In the genomic region with DNA sequence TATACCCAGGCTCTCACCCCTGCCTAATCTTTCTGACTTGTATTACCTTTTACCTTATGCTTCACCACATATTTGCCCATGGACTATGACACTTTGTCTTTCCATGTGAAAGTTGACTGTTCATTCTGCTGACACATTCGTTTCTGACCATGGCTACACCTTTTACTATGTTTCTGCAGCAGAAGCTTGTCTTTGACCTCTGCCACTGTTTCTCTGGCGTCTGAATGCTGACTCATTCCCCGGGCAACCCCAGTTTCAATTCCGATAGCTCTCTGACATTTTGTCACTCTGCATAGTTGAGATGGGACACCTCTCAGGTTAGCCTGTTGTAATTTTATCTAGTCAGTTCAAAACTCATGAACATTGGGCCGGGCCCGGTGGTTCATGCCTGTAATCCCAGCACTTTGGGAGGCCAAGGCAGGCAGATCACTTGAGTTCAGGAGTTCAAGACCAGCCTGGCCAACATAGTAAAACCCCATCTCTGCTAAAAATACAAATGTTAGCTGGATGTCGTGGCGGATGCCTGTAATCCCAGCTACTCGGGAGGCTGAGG, we compare ENCODE assay signal across 1 cellular context.
TF ChIP-seq lines count a peak whose summit lies in the region.

No MANE protein-coding gene starts in this region.

TF ChIP-seq in HepG2, 621 proteins besides CTCF, POLR2A, EP300 and RAD21 (continued from another document and continues in another):
- TF ChIP-seq TFAP4 (IDR thresholded peaks at IDR 0.05; ENCODE audit: borderline replicate concordance, low read depth) (peak; percentile 15; the same call in 1 of the 2 replicates), RFX1 (IDR thresholded peaks at IDR 0.05) (peak; percentile 8; the same call in 1 of the 2 replicates), MYPOP (CRISPR knock-in tag; IDR thresholded peaks at IDR 0.05) (0 out of 2 replicates have a peak, but pooled peaks have one; percentile 30), RXRB (CRISPR knock-in tag; IDR thresholded peaks at IDR 0.05; ENCODE audit: borderline replicate concordance) (peak; percentile 99), ZNF841 (CRISPR knock-in tag; IDR thresholded peaks at IDR 0.05; ENCODE audit: borderline replicate concordance) (no peak), PHF21A (CRISPR knock-in tag; IDR thresholded peaks at IDR 0.05) (peak; percentile 80), HNRNPUL1 (IDR thresholded peaks at IDR 0.05; ENCODE audit: low read depth, low read length) (no peak), ZBTB42 (CRISPR knock-in tag; IDR thresholded peaks at IDR 0.05) (no peak), ZNF30 (CRISPR knock-in tag; IDR thresholded peaks at IDR 0.05) (no peak), ATF3 (CRISPR knock-in tag; IDR thresholded peaks at IDR 0.05) (peak; percentile 53; the same call in 1 of the 2 replicates), MLX (CRISPR knock-in tag; IDR thresholded peaks at IDR 0.05) (peak; percentile 81), TOE1 (CRISPR knock-in tag; IDR thresholded peaks at IDR 0.05) (no peak), ZNF121 (CRISPR knock-in tag; IDR thresholded peaks at IDR 0.05) (peak; percentile 90), PITX1 (CRISPR knock-in tag; IDR thresholded peaks at IDR 0.05) (peak; percentile 45; the same call in 1 of the 2 replicates), RFXANK (CRISPR knock-in tag; IDR thresholded peaks at IDR 0.05) (no peak), ZNF552 (CRISPR knock-in tag; IDR thresholded peaks at IDR 0.05; ENCODE audit: borderline replicate concordance) (no peak), ERF (CRISPR knock-in tag; IDR thresholded peaks at IDR 0.05) (peak; percentile 76), FOSL1 (CRISPR knock-in tag; IDR thresholded peaks at IDR 0.05; ENCODE audit: borderline replicate concordance) (peak; percentile 58; the same call in 1 of the 2 replicates), ISL2 (CRISPR knock-in tag; IDR thresholded peaks at IDR 0.05) (0 out of 2 replicates have a peak, but pooled peaks have one; percentile 44), SRY (CRISPR knock-in tag; IDR thresholded peaks at IDR 0.05) (0 out of 2 replicates have a peak, but pooled peaks have one; percentile 57), ZNF772 (CRISPR knock-in tag; IDR thresholded peaks at IDR 0.05) (peak; percentile 64; the same call in 1 of the 2 replicates), ZNF451 (CRISPR knock-in tag; IDR thresholded peaks at IDR 0.05) (no peak), AKNA (CRISPR knock-in tag; IDR thresholded peaks at IDR 0.05; ENCODE audit: borderline replicate concordance) (no peak), ZNF576 (CRISPR knock-in tag; IDR thresholded peaks at IDR 0.05) (no peak), SP140L (CRISPR knock-in tag; IDR thresholded peaks at IDR 0.05; ENCODE audit: borderline replicate concordance) (no peak), BRD4 (CRISPR knock-in tag; IDR thresholded peaks at IDR 0.05) (no peak), KDM2A (CRISPR knock-in tag; IDR thresholded peaks at IDR 0.05; ENCODE audit: borderline replicate concordance, low read depth) (peak; percentile 17; the same call in 1 of the 2 replicates), CSRNP1 (CRISPR knock-in tag; IDR thresholded peaks at IDR 0.05) (no peak), KDM5A (IDR thresholded peaks at IDR 0.05; ENCODE audit: borderline replicate concordance, low read length) (no peak), CREB1 (IDR thresholded peaks at IDR 0.05) (peak; percentile 70), CREB1 (CRISPR knock-in tag; IDR thresholded peaks at IDR 0.05) (peak; percentile 33; the same call in 1 of the 2 replicates), ZNF709 (CRISPR knock-in tag; IDR thresholded peaks at IDR 0.05) (0 out of 2 replicates have a peak, but pooled peaks have one; percentile 44), ZNF205 (CRISPR knock-in tag; IDR thresholded peaks at IDR 0.05) (peak; percentile 98), SRSF1 (optimal IDR thresholded peaks at IDR 0.05; ENCODE audit: low read depth, low read length) (no peak), EHMT2 (IDR thresholded peaks at IDR 0.05; ENCODE audit: borderline replicate concordance, low read depth, low read length) (0 out of 2 replicates have a peak, but pooled peaks have one; percentile 61)
- TF ChIP-seq, protein P1, sequence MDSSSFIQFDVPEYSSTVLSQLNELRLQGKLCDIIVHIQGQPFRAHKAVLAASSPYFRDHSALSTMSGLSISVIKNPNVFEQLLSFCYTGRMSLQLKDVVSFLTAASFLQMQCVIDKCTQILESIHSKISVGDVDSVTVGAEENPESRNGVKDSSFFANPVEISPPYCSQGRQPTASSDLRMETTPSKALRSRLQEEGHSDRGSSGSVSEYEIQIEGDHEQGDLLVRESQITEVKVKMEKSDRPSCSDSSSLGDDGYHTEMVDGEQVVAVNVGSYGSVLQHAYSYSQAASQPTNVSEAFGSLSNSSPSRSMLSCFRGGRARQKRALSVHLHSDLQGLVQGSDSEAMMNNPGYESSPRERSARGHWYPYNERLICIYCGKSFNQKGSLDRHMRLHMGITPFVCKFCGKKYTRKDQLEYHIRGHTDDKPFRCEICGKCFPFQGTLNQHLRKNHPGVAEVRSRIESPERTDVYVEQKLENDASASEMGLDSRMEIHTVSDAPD (CRISPR knock-in tag; IDR thresholded peaks at IDR 0.05): 0 out of 2 replicates have a peak, but pooled peaks have one; percentile 27
- TF ChIP-seq, protein P2, sequence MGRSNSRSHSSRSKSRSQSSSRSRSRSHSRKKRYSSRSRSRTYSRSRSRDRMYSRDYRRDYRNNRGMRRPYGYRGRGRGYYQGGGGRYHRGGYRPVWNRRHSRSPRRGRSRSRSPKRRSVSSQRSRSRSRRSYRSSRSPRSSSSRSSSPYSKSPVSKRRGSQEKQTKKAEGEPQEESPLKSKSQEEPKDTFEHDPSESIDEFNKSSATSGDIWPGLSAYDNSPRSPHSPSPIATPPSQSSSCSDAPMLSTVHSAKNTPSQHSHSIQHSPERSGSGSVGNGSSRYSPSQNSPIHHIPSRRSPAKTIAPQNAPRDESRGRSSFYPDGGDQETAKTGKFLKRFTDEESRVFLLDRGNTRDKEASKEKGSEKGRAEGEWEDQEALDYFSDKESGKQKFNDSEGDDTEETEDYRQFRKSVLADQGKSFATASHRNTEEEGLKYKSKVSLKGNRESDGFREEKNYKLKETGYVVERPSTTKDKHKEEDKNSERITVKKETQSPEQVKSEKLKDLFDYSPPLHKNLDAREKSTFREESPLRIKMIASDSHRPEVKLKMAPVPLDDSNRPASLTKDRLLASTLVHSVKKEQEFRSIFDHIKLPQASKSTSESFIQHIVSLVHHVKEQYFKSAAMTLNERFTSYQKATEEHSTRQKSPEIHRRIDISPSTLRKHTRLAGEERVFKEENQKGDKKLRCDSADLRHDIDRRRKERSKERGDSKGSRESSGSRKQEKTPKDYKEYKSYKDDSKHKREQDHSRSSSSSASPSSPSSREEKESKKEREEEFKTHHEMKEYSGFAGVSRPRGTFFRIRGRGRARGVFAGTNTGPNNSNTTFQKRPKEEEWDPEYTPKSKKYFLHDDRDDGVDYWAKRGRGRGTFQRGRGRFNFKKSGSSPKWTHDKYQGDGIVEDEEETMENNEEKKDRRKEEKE (IDR thresholded peaks at IDR 0.05): no peak
- TF ChIP-seq, protein P3, sequence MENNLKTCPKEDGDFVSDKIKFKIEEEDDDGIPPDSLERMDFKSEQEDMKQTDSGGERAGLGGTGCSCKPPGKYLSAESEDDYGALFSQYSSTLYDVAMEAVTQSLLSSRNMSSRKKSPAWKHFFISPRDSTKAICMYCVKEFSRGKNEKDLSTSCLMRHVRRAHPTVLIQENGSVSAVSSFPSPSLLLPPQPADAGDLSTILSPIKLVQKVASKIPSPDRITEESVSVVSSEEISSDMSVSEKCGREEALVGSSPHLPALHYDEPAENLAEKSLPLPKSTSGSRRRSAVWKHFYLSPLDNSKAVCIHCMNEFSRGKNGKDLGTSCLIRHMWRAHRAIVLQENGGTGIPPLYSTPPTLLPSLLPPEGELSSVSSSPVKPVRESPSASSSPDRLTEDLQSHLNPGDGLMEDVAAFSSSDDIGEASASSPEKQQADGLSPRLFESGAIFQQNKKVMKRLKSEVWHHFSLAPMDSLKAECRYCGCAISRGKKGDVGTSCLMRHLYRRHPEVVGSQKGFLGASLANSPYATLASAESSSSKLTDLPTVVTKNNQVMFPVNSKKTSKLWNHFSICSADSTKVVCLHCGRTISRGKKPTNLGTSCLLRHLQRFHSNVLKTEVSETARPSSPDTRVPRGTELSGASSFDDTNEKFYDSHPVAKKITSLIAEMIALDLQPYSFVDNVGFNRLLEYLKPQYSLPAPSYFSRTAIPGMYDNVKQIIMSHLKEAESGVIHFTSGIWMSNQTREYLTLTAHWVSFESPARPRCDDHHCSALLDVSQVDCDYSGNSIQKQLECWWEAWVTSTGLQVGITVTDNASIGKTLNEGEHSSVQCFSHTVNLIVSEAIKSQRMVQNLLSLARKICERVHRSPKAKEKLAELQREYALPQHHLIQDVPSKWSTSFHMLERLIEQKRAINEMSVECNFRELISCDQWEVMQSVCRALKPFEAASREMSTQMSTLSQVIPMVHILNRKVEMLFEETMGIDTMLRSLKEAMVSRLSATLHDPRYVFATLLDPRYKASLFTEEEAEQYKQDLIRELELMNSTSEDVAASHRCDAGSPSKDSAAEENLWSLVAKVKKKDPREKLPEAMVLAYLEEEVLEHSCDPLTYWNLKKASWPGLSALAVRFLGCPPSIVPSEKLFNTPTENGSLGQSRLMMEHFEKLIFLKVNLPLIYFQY (CRISPR knock-in tag; IDR thresholded peaks at IDR 0.05; ENCODE audit: borderline replicate concordance): peak; percentile 65; the same call in 1 of the 2 replicates
